In the genomic region with DNA sequence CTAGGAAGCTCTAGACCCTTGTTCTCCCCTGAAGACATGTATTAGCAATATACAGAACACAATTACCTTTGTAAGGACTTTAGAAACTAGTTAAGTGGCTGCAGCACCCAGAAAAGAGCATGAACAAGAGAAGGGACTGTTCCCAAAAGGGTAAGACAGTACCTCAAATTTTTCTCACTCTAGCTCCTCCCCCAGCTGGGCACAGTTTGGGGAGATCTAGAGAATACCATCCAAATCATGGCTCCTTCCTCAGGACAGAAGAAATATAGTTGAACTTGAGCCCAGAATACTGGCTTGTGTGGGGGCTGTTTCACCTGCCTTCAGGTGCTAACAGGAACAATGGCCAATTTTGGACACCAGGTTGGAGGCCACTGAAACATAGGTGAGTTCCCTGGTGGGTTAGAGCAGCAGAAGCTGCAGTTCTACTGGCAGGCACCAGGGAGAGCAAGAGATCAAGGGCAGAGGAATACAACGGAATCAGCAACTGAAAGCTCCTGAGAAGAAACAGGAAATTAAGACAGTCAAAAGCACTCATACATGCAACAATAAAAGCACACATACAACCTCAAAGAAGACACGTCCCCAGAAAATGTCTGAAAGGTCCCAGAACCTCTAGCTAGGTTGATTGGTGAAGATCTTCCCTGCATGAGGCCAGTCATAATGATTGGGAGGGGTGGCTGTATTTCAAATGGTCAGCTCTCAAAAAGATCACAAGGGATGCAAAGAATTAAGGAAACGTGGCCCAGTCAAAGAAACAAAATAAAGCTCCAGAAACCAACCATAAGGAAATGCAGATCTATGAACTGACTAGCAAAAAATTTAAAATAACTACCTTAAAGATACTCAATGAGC, we compare ENCODE assay signal across 2 cellular contexts.
TF ChIP-seq lines count a peak whose summit lies in the region.

No MANE protein-coding gene starts in this region.

TF ChIP-seq in HCT116, 20 proteins besides CTCF, POLR2A, EP300 and RAD21 (continued from another document):
- TF ChIP-seq REST (IDR thresholded peaks at IDR 0.05; ENCODE audit: low read depth) = no peak

TF ChIP-seq in HepG2, 621 proteins besides CTCF, POLR2A, EP300 and RAD21 (continued from another document and continues in another):
- no peak for TF ChIP-seq ZFYVE20 (CRISPR knock-in tag; IDR thresholded peaks at IDR 0.05; ENCODE audit: borderline replicate concordance, low read depth)
- TF ChIP-seq ZNF256 (CRISPR knock-in tag; conservative IDR thresholded peaks at IDR 0.05) = no peak
- TF ChIP-seq, protein P1, sequence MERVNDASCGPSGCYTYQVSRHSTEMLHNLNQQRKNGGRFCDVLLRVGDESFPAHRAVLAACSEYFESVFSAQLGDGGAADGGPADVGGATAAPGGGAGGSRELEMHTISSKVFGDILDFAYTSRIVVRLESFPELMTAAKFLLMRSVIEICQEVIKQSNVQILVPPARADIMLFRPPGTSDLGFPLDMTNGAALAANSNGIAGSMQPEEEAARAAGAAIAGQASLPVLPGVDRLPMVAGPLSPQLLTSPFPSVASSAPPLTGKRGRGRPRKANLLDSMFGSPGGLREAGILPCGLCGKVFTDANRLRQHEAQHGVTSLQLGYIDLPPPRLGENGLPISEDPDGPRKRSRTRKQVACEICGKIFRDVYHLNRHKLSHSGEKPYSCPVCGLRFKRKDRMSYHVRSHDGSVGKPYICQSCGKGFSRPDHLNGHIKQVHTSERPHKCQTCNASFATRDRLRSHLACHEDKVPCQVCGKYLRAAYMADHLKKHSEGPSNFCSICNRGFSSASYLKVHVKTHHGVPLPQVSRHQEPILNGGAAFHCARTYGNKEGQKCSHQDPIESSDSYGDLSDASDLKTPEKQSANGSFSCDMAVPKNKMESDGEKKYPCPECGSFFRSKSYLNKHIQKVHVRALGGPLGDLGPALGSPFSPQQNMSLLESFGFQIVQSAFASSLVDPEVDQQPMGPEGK (CRISPR knock-in tag; IDR thresholded peaks at IDR 0.05) = no peak
- no peak for TF ChIP-seq FOXA3 (CRISPR knock-in tag; IDR thresholded peaks at IDR 0.05)
- no peak for TF ChIP-seq ASH2L (IDR thresholded peaks at IDR 0.05; ENCODE audit: insufficient read length, low read depth, low read length)
- TF ChIP-seq ZNF674 (CRISPR knock-in tag; IDR thresholded peaks at IDR 0.05; ENCODE audit: low read depth) = no peak
- TF ChIP-seq, protein P2, sequence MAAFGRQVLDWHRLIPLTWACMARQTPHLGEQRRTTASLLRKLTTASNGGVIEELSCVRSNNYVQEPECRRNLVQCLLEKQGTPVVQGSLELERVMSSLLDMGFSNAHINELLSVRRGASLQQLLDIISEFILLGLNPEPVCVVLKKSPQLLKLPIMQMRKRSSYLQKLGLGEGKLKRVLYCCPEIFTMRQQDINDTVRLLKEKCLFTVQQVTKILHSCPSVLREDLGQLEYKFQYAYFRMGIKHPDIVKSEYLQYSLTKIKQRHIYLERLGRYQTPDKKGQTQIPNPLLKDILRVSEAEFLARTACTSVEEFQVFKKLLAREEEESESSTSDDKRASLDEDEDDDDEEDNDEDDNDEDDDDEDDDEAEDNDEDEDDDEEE (CRISPR knock-in tag; IDR thresholded peaks at IDR 0.05) = no peak
- TF ChIP-seq, protein P3, sequence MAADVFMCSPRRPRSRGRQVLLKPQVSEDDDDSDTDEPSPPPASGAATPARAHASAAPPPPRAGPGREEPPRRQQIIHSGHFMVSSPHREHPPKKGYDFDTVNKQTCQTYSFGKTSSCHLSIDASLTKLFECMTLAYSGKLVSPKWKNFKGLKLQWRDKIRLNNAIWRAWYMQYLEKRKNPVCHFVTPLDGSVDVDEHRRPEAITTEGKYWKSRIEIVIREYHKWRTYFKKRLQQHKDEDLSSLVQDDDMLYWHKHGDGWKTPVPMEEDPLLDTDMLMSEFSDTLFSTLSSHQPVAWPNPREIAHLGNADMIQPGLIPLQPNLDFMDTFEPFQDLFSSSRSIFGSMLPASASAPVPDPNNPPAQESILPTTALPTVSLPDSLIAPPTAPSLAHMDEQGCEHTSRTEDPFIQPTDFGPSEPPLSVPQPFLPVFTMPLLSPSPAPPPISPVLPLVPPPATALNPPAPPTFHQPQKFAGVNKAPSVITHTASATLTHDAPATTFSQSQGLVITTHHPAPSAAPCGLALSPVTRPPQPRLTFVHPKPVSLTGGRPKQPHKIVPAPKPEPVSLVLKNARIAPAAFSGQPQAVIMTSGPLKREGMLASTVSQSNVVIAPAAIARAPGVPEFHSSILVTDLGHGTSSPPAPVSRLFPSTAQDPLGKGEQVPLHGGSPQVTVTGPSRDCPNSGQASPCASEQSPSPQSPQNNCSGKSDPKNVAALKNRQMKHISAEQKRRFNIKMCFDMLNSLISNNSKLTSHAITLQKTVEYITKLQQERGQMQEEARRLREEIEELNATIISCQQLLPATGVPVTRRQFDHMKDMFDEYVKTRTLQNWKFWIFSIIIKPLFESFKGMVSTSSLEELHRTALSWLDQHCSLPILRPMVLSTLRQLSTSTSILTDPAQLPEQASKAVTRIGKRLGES (CRISPR knock-in tag; IDR thresholded peaks at IDR 0.05; ENCODE audit: borderline replicate concordance) = no peak
- no peak for TF ChIP-seq ZNF644 (CRISPR knock-in tag; IDR thresholded peaks at IDR 0.05; ENCODE audit: low read depth)
- no peak for TF ChIP-seq ZNF7 (CRISPR knock-in tag; IDR thresholded peaks at IDR 0.05)
- no peak for TF ChIP-seq GATAD1 (CRISPR knock-in tag; IDR thresholded peaks at IDR 0.05)
- TF ChIP-seq ZNF790 (CRISPR knock-in tag; IDR thresholded peaks at IDR 0.05; ENCODE audit: borderline replicate concordance) = no peak
- TF ChIP-seq HOXA9 (CRISPR knock-in tag; IDR thresholded peaks at IDR 0.05; ENCODE audit: borderline replicate concordance) = no peak
- no peak for TF ChIP-seq SETDB1 (CRISPR knock-in tag; IDR thresholded peaks at IDR 0.05; ENCODE audit: borderline replicate concordance)
- TF ChIP-seq NCOA5 (CRISPR knock-in tag; IDR thresholded peaks at IDR 0.05) = no peak
- TF ChIP-seq ZNF225 (CRISPR knock-in tag; IDR thresholded peaks at IDR 0.05) = no peak
- 0 out of 2 replicates have a peak, but pooled peaks have one; percentile 19 for TF ChIP-seq ISL2 (CRISPR knock-in tag; IDR thresholded peaks at IDR 0.05)
- TF ChIP-seq PTBP1 (IDR thresholded peaks at IDR 0.05; ENCODE audit: low read depth, low read length, poor library complexity, severe bottlenecking) = no peak
- no peak for TF ChIP-seq ZFP36L1 (CRISPR knock-in tag; IDR thresholded peaks at IDR 0.05)
- TF ChIP-seq, protein P4, sequence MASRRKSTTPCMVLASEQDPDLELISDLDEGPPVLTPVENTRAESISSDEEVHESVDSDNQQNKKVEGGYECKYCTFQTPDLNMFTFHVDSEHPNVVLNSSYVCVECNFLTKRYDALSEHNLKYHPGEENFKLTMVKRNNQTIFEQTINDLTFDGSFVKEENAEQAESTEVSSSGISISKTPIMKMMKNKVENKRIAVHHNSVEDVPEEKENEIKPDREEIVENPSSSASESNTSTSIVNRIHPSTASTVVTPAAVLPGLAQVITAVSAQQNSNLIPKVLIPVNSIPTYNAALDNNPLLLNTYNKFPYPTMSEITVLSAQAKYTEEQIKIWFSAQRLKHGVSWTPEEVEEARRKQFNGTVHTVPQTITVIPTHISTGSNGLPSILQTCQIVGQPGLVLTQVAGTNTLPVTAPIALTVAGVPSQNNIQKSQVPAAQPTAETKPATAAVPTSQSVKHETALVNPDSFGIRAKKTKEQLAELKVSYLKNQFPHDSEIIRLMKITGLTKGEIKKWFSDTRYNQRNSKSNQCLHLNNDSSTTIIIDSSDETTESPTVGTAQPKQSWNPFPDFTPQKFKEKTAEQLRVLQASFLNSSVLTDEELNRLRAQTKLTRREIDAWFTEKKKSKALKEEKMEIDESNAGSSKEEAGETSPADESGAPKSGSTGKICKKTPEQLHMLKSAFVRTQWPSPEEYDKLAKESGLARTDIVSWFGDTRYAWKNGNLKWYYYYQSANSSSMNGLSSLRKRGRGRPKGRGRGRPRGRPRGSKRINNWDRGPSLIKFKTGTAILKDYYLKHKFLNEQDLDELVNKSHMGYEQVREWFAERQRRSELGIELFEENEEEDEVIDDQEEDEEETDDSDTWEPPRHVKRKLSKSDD (CRISPR knock-in tag; IDR thresholded peaks at IDR 0.05; ENCODE audit: low read depth) = no peak
- TF ChIP-seq ZBTB8A (CRISPR knock-in tag; IDR thresholded peaks at IDR 0.05; ENCODE audit: borderline replicate concordance, low read depth) = no peak
- no peak for TF ChIP-seq NONO (IDR thresholded peaks at IDR 0.05)
- TF ChIP-seq NONO (CRISPR knock-in tag; conservative IDR thresholded peaks at IDR 0.05) = no peak
- TF ChIP-seq RORA (CRISPR knock-in tag; IDR thresholded peaks at IDR 0.05) = no peak
- TF ChIP-seq MBNL3 (CRISPR knock-in tag; conservative IDR thresholded peaks at IDR 0.05) = no peak
- TF ChIP-seq CENPX (CRISPR knock-in tag; IDR thresholded peaks at IDR 0.05) = no peak
- TF ChIP-seq PPARG (CRISPR knock-in tag; conservative IDR thresholded peaks at IDR 0.05) = no peak
- no peak for TF ChIP-seq POGZ (CRISPR knock-in tag; IDR thresholded peaks at IDR 0.05)
- TF ChIP-seq FOXJ3 (CRISPR knock-in tag; IDR thresholded peaks at IDR 0.05; ENCODE audit: borderline replicate concordance) = no peak
- TF ChIP-seq, protein P5, sequence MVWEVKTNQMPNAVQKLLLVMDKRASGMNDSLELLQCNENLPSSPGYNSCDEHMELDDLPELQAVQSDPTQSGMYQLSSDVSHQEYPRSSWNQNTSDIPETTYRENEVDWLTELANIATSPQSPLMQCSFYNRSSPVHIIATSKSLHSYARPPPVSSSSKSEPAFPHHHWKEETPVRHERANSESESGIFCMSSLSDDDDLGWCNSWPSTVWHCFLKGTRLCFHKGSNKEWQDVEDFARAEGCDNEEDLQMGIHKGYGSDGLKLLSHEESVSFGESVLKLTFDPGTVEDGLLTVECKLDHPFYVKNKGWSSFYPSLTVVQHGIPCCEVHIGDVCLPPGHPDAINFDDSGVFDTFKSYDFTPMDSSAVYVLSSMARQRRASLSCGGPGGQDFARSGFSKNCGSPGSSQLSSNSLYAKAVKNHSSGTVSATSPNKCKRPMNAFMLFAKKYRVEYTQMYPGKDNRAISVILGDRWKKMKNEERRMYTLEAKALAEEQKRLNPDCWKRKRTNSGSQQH (CRISPR knock-in tag; IDR thresholded peaks at IDR 0.05; ENCODE audit: low read depth) = no peak
- TF ChIP-seq NRL (CRISPR knock-in tag; IDR thresholded peaks at IDR 0.05; ENCODE audit: borderline replicate concordance) = no peak
- TF ChIP-seq TSC22D2 (CRISPR knock-in tag; IDR thresholded peaks at IDR 0.05; ENCODE audit: borderline replicate concordance) = no peak
- TF ChIP-seq CENPBD1 (CRISPR knock-in tag; IDR thresholded peaks at IDR 0.05; ENCODE audit: borderline replicate concordance, low read depth) = no peak
- TF ChIP-seq EEA1 (CRISPR knock-in tag; IDR thresholded peaks at IDR 0.05; ENCODE audit: borderline replicate concordance) = no peak
- TF ChIP-seq ZNF746 (CRISPR knock-in tag; IDR thresholded peaks at IDR 0.05) = no peak
- TF ChIP-seq REL (CRISPR knock-in tag; conservative IDR thresholded peaks at IDR 0.05) = no peak
- TF ChIP-seq ZNF564 (CRISPR knock-in tag; IDR thresholded peaks at IDR 0.05) = no peak
- no peak for TF ChIP-seq POLR2AphosphoS2 (IDR thresholded peaks at IDR 0.05; ENCODE audit: low read depth, low read length)
- TF ChIP-seq ZNF160 (CRISPR knock-in tag; IDR thresholded peaks at IDR 0.05) = no peak
- TF ChIP-seq ZNF510 (CRISPR knock-in tag; IDR thresholded peaks at IDR 0.05; ENCODE audit: low read depth) = no peak
- no peak for TF ChIP-seq ZNF770 (CRISPR knock-in tag; IDR thresholded peaks at IDR 0.05)
- no peak for TF ChIP-seq AGO1 (IDR thresholded peaks at IDR 0.05; ENCODE audit: low read depth, low read length, poor library complexity, severe bottlenecking)
- no peak for TF ChIP-seq NCOA2 (CRISPR knock-in tag; IDR thresholded peaks at IDR 0.05)
- 0 out of 2 replicates have a peak, but pooled peaks have one; percentile 30 for TF ChIP-seq ZMYM4 (CRISPR knock-in tag; IDR thresholded peaks at IDR 0.05)
- TF ChIP-seq SMYD3 (CRISPR knock-in tag; IDR thresholded peaks at IDR 0.05) = no peak
- TF ChIP-seq TGIF2 (CRISPR knock-in tag; IDR thresholded peaks at IDR 0.05) = no peak
- TF ChIP-seq SALL2 (CRISPR knock-in tag; IDR thresholded peaks at IDR 0.05) = no peak
- no peak for TF ChIP-seq PHF21A (CRISPR knock-in tag; IDR thresholded peaks at IDR 0.05)
- TF ChIP-seq KAT7 (CRISPR knock-in tag; IDR thresholded peaks at IDR 0.05; ENCODE audit: borderline replicate concordance) = no peak
- no peak for TF ChIP-seq GATAD2A (CRISPR knock-in tag; IDR thresholded peaks at IDR 0.05)
- TF ChIP-seq KLF16 (CRISPR knock-in tag; IDR thresholded peaks at IDR 0.05) = no peak; a peak in 1 of 4 replicates
- TF ChIP-seq ZNF20 (CRISPR knock-in tag; IDR thresholded peaks at IDR 0.05) = no peak
